Comparison of ENCODE assay signal across 17 cellular contexts in genomic region chr2:136215449-136215848, GRCh38.
"Had no signal": no experiment of that assay in that cellular context is flagged by ENCODE, and none has a peak within 500 bp of the region (broad histone marks: within the 10 kb centered on the region; RNA-seq: fewer than 3 reads in every experiment).

No MANE protein-coding gene starts in this region.

- H3K27me3 ChIP-seq: colonic mucosa, hepatocyte, ovary had no signal

- H3K4me2 ChIP-seq: hepatocyte had no signal

- H2AFZ ChIP-seq: hepatocyte had no signal

- DNase-seq: colonic mucosa; effector CD8-positive, alpha-beta T cell; foreskin melanocyte; head of caudate nucleus; kidney; left cardiac atrium; left ventricle myocardium inferior; lower lobe of right lung; midbrain; ovary; right cardiac atrium; small intestine; stimulated activated CD4-positive, alpha-beta T cell treated with anti-CD3 and anti-CD28 coated beads, Interleukin-12 subunit alpha, Interleukin-12 subunit beta, amount 100 ng/mL, for 4 hours; stimulated activated naive CD4-positive, alpha-beta T cell treated with Interleukin-2 at 50 U/mL for 16 hours had no signal

- H3K27me3 Mint-ChIP-seq: memory B cell had no signal

- H3K4me3 Mint-ChIP-seq: memory B cell, nephron had no signal

- H3K27ac ChIP-seq: colonic mucosa, hepatocyte, left ventricle myocardium inferior, lower lobe of right lung, ovary had no signal

- H3K9me3 ChIP-seq: colonic mucosa, left ventricle myocardium inferior, lower lobe of right lung, ovary had no signal

- H3K4me3 ChIP-seq: colonic mucosa, hepatocyte, left ventricle myocardium inferior, lower lobe of right lung, ovary had no signal

- H3K79me2 ChIP-seq: hepatocyte had no signal

- H3K36me3 Mint-ChIP-seq: memory B cell had no signal

- ATAC-seq: left cardiac atrium, right cardiac atrium had no signal

- H3K4me1 ChIP-seq: colonic mucosa, left ventricle myocardium inferior had no signal

- H3K27ac Mint-ChIP-seq: nephron had no signal

- H3K36me3 ChIP-seq: colonic mucosa, left ventricle myocardium inferior, lower lobe of right lung, ovary had no signal
